ENCODE assay signal across 25 cellular contexts in genomic region chr9:7910426-7911015, GRCh38.
DNase-seq lines count a peak whose midpoint lies in the region; FAIRE-seq and TF ChIP-seq lines count a peak whose summit lies in the region.
"Had no signal": no experiment of that assay in that cellular context is flagged by ENCODE, and none has a peak within 500 bp of the region (broad histone marks: within the 10 kb centered on the region; RNA-seq: fewer than 3 reads in every experiment).

No MANE protein-coding gene starts in this region.

- H3K27me3 ChIP-seq in colonic mucosa = no peaks in the 10 kb centered on the region
- no peaks in the 10 kb centered on the region for H3K27me3 ChIP-seq in mesendoderm (ENCODE audit: insufficient read depth, low read length, poor library complexity)
- no peaks in the 10 kb centered on the region for H3K27me3 ChIP-seq in thyroid gland
- H3K27me3 ChIP-seq: breast epithelium, esophagus squamous epithelium, tibial artery had no signal

- H3K4me3 Mint-ChIP-seq in activated naive CD4-positive, alpha-beta T cell treated with anti-CD3 and anti-CD28 coated beads, Interleukin-2, amount 50 U/mL, for 24 hours = no peak overlapping the region
- H3K4me3 Mint-ChIP-seq: activated CD4-positive, alpha-beta T cell treated with anti-CD3 and anti-CD28 coated beads, Interleukin-2, amount 10 ng/mL, durations not matched to agents 7 days and 5 days; activated naive CD8-positive, alpha-beta T cell had no signal

- no peak overlapping the region for H3K4ac ChIP-seq in mesendoderm (ENCODE audit: low read depth, low read length)

- no peak overlapping the region for H2BK120ac ChIP-seq in mesendoderm (ENCODE audit: low read depth, low read length)

- TF ChIP-seq POLR2A in thyroid gland (IDR thresholded peaks at IDR 0.05) = no peak

- H3K4me1 Mint-ChIP-seq in activated naive CD4-positive, alpha-beta T cell treated with anti-CD3 and anti-CD28 coated beads, Interleukin-2, amount 50 U/mL, for 24 hours = peaks cover 12% of the 10 kb centered on the region

- H3K36me3 Mint-ChIP-seq in activated naive CD4-positive, alpha-beta T cell treated with anti-CD3 and anti-CD28 coated beads, Interleukin-2, amount 50 U/mL, for 24 hours = no peaks in the 10 kb centered on the region

- H2BK5ac ChIP-seq in mesendoderm (ENCODE audit: low read length) = no peak overlapping the region

- no peak overlapping the region for H4K8ac ChIP-seq in mesendoderm (ENCODE audit: low read depth, low read length)

- no peaks in the 10 kb centered on the region for H3K79me1 ChIP-seq in mesendoderm (ENCODE audit: low read length)

- no peak overlapping the region for H2BK15ac ChIP-seq in mesendoderm (replicated peaks; ENCODE audit: low read depth)

- WGBS in mesendoderm (ENCODE audit: extremely low coverage, insufficient coverage, low lambda C conversion rate) = no CpG with 5 or more reads among the region's 6 CpGs
- 28 to 33% methylated on average over 6 of the region's 6 CpGs for WGBS in thyroid gland, 2 donors

- no peak overlapping the region for H4K5ac ChIP-seq in mesendoderm (ENCODE audit: low read length)

- DNase-seq in activated naive CD4-positive, alpha-beta T cell (lab: John Stamatoyannopoulos, UW) = no peak
- peak; percentile 48 for DNase-seq in colonic mucosa
- DNase-seq in mesendoderm = peak; percentile 10
- peak; percentile 4 to 19 for DNase-seq in thyroid gland
- DNase-seq in NCI-H2081 (lab: John Stamatoyannopoulos, UW) = no peak
- no peak for DNase-seq in HK-2 (ENCODE audit: unreplicated experiment)
- no peak for DNase-seq in frontal cortex (ENCODE audit: low spot score in 2 of 2)
- DNase-seq: 8988T; activated CD4-positive, alpha-beta T cell treated with anti-CD3 and anti-CD28 coated beads, Interleukin-2, amount 10 ng/mL, durations not matched to agents 7 days and 5 days; activated T-cell treated with anti-CD3 and anti-CD28 coated beads, Interleukin-2, amount 50 U/mL, for 1 hour; DMS79; esophagus squamous epithelium; GOT3; KBM-7; kidney; NCI-H1048; NCI-H524 treated with DMSO at 0.1 percent for 48 hours; stimulated activated CD4-positive, alpha-beta T cell treated with anti-CD3 and anti-CD28 coated beads, Interleukin-4, amount 100 ng/mL, for 4 hours; stimulated activated CD8-positive, alpha-beta memory T cell treated with anti-CD3 and anti-CD28 coated beads, Interleukin-4, amount 100 ng/mL, for 48 hours; tibial artery had no signal

- no peak overlapping the region for H3K56ac ChIP-seq in mesendoderm (ENCODE audit: low read length)

- no peak for TF ChIP-seq CTCF in colonic mucosa (IDR thresholded peaks at IDR 0.05)
- TF ChIP-seq CTCF in thyroid gland (IDR thresholded peaks at IDR 0.05) = no peak

- H3K79me2 ChIP-seq in mesendoderm (ENCODE audit: control insufficient read depth, insufficient read depth, low read length) = no peaks in the 10 kb centered on the region

- H2AK5ac ChIP-seq in mesendoderm (ENCODE audit: low read length) = no peak overlapping the region

- intact Hi-C loops in colonic mucosa (cut with DNase I) = no loop called here
- intact Hi-C loops in thyroid gland (cut with DNase I) = no loop called here

- H3K23ac ChIP-seq in mesendoderm (ENCODE audit: low read length) = no peak overlapping the region

- no peak for FAIRE-seq in frontal cortex (lab: Jason Lieb, UNC)
- FAIRE-seq: kidney, TTC549 had no signal

- H3K4me2 ChIP-seq in mesendoderm (ENCODE audit: low read length) = no peak overlapping the region

- no peaks in the 10 kb centered on the region for H3K9me3 Mint-ChIP-seq in activated naive CD4-positive, alpha-beta T cell treated with anti-CD3 and anti-CD28 coated beads, Interleukin-2, amount 50 U/mL, for 24 hours
- H3K9me3 Mint-ChIP-seq: activated CD4-positive, alpha-beta T cell treated with anti-CD3 and anti-CD28 coated beads, Interleukin-2, amount 10 ng/mL, durations not matched to agents 7 days and 5 days had no signal

- no peaks in the 10 kb centered on the region for H3K36me3 ChIP-seq in colonic mucosa
- H3K36me3 ChIP-seq in mesendoderm (ENCODE audit: control insufficient read depth, insufficient read depth, low read length) = no peaks in the 10 kb centered on the region
- no peaks in the 10 kb centered on the region for H3K36me3 ChIP-seq in thyroid gland
- H3K36me3 ChIP-seq: breast epithelium, esophagus squamous epithelium, tibial artery had no signal

- H3K27me3 Mint-ChIP-seq in activated naive CD4-positive, alpha-beta T cell treated with anti-CD3 and anti-CD28 coated beads, Interleukin-2, amount 50 U/mL, for 24 hours = no peaks in the 10 kb centered on the region
- H3K27me3 Mint-ChIP-seq: activated CD4-positive, alpha-beta T cell treated with anti-CD3 and anti-CD28 coated beads, Interleukin-2, amount 10 ng/mL, durations not matched to agents 7 days and 5 days; activated naive CD8-positive, alpha-beta T cell had no signal

- H3K27ac Mint-ChIP-seq in activated naive CD4-positive, alpha-beta T cell treated with anti-CD3 and anti-CD28 coated beads, Interleukin-2, amount 50 U/mL, for 24 hours = peak overlapping the region; percentile 30
- H3K27ac Mint-ChIP-seq: activated CD4-positive, alpha-beta T cell treated with anti-CD3 and anti-CD28 coated beads, Interleukin-2, amount 10 ng/mL, durations not matched to agents 7 days and 5 days; activated naive CD8-positive, alpha-beta T cell had no signal

- no peak overlapping the region for H3K18ac ChIP-seq in mesendoderm (ENCODE audit: low read length)

- H3K4me3 ChIP-seq in colonic mucosa = no peak overlapping the region
- no peak overlapping the region for H3K4me3 ChIP-seq in mesendoderm (ENCODE audit: low read length)
- no peak overlapping the region for H3K4me3 ChIP-seq in thyroid gland (replicated peaks in 1 of 3)
- H3K4me3 ChIP-seq: breast epithelium, esophagus squamous epithelium, tibial artery had no signal

- H3K9ac ChIP-seq in colonic mucosa (ENCODE audit: low read depth in 2 of 2, low read length in 2 of 2) = no peak overlapping the region
- no peak overlapping the region for H3K9ac ChIP-seq in mesendoderm (ENCODE audit: low read length)

- H3K4me1 ChIP-seq in colonic mucosa = no peaks in the 10 kb centered on the region
- peaks cover 2% of the 10 kb centered on the region for H3K4me1 ChIP-seq in mesendoderm (ENCODE audit: control insufficient read depth, low read depth, low read length)
- peaks cover 0 to 5% of the 10 kb centered on the region in 2 donors for H3K4me1 ChIP-seq in thyroid gland
- H3K4me1 ChIP-seq: breast epithelium, esophagus squamous epithelium, tibial artery had no signal

- H3K27ac ChIP-seq in colonic mucosa (no peak overlapping the region), mesendoderm (ENCODE audit: low read depth, low read length) (no peak overlapping the region), thyroid gland (no peak overlapping the region)
- H3K27ac ChIP-seq: breast epithelium, esophagus squamous epithelium, HL-60, tibial artery had no signal

- H3K9me3 ChIP-seq in colonic mucosa = no peaks in the 10 kb centered on the region
- no peaks in the 10 kb centered on the region for H3K9me3 ChIP-seq in thyroid gland
- H3K9me3 ChIP-seq: breast epithelium, esophagus squamous epithelium, tibial artery had no signal

Comparison
In these comparisons a context has a peak if more than half of its experiments do, and no peak if none do; other contexts are left out.
1. DNase-seq: peak in colonic mucosa (single experiment), mesendoderm (single experiment) and thyroid gland (2 of 2); none in activated naive CD4-positive, alpha-beta T cell (0 of 4), NCI-H2081 (0 of 2), HK-2 (single experiment) and frontal cortex (0 of 2).